8 cellular contexts compared by ENCODE assay signal in the genomic region with DNA sequence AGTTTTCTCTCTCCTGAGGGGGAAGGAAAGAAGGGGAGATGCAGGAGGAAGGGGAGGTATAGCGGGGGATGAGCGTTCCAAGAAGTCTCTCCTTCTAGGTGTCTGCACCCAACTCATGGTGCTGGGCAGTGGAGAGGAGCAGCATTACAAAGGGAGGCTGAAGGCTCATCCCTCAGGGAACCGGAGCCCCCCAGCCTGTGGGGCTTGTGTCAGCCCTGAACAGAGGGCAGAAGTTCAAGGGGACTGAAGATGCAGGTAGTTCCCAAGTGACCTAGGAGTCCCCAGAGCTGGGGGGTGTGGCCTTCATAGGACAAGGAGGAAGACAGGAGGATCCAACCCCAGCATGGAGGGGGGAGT. TPM values are rescaled to one million over a fixed set of nuclear protein-coding genes. Genes with fewer than 3 reads are reported as not detected.
DNase-seq lines count a peak whose midpoint lies in the region; ATAC-seq and TF ChIP-seq lines count a peak whose summit lies in the region.
"Had no signal": no experiment of that assay in that cellular context is flagged by ENCODE, and none has a peak within 500 bp of the region (broad histone marks: within the 10 kb centered on the region; RNA-seq: fewer than 3 reads in every experiment).

No MANE protein-coding gene starts in this region.

- no peaks in the 10 kb centered on the region for H3K9me3 Mint-ChIP-seq in CD14-positive monocyte
- H3K9me3 Mint-ChIP-seq in WTC11, result no peaks in the 10 kb centered on the region

- peaks cover 12 to 15% of the 10 kb centered on the region in 2 donors for H3K36me3 Mint-ChIP-seq in CD14-positive monocyte
- peaks cover 1% of the 10 kb centered on the region for H3K36me3 Mint-ChIP-seq in WTC11

- peaks cover 55% of the 10 kb centered on the region for H3K4me1 Mint-ChIP-seq in CD14-positive monocyte
- peaks cover 18% of the 10 kb centered on the region for H3K4me1 Mint-ChIP-seq in WTC11

- POLR2A ChIA-PET in WTC11 (lab: Charles Lee), result interaction anchor here (1.3 to 1.6 kb wide), 2 partner anchors 26 to 59 kb away, joined by 3 to 12 read pairs; partner anchors contain the start of genes CCDC85B and CFL1

- H3K4me1 ChIP-seq in muscle layer of colon (ENCODE audit: insufficient read depth, low read length), result peaks cover 48% of the 10 kb centered on the region

- no peak for DNase-seq in CD14-positive monocyte (ENCODE audit: low spot score)
- DNase-seq in WTC11 (ENCODE audit: low spot score), result no peak
- no peak for DNase-seq in A172 (ENCODE audit: low spot score)
- no peak for DNase-seq in stimulated activated CD4-positive, alpha-beta T cell treated with anti-CD3 and anti-CD28 coated beads, Interleukin-4, amount 100 ng/mL, for 1 hour
- DNase-seq: MV-4-11 had no signal

- peak overlapping the region; percentile 93 for H3K27ac ChIP-seq in muscle layer of colon (ENCODE audit: low read depth, low read length)

- ATAC-seq in WTC11, result no peak
- ATAC-seq in GM21737 (IDR thresholded peaks at IDR 0.05; ENCODE audit: unreplicated experiment), result no peak

- intact Hi-C loops in CD14-positive monocyte (cut with micrococcal nuclease), result no loop called here

- TF ChIP-seq CTCF in CD14-positive monocyte (IDR thresholded peaks at IDR 0.05), result no peak
- no peak for TF ChIP-seq CTCF in WTC11 (IDR thresholded peaks at IDR 0.05)

- H3K36me3 ChIP-seq in muscle layer of colon (ENCODE audit: insufficient read depth, low read length), result peaks cover 7% of the 10 kb centered on the region

- peak overlapping the region; percentile 37 to 51 for H3K4me3 Mint-ChIP-seq in CD14-positive monocyte
- peak overlapping the region; percentile 50 for H3K4me3 Mint-ChIP-seq in WTC11

- peaks cover 0 to 2% (median 0%) of the 10 kb centered on the region in 3 donors for H3K27me3 Mint-ChIP-seq in CD14-positive monocyte (ENCODE audit: low read depth in 3 of 3)
- peaks cover 3% of the 10 kb centered on the region; the same call in 1 of the 2 replicates for H3K27me3 Mint-ChIP-seq in WTC11 (ENCODE audit: low read depth)

- no peaks in the 10 kb centered on the region for H3K27me3 ChIP-seq in muscle layer of colon (ENCODE audit: control insufficient read depth in 1 of 2, insufficient read depth in 2 of 2, low read length in 2 of 2)
- H3K27me3 ChIP-seq: neutrophil had no signal

- no peak overlapping the region for H3K9ac ChIP-seq in muscle layer of colon (ENCODE audit: low read length)

- H3K27ac Mint-ChIP-seq in CD14-positive monocyte (peak overlapping the region in 4 of 7 donors; percentile 28 to 82 (median 40)), WTC11 (no peak overlapping the region)

- H3K4me3 ChIP-seq in muscle layer of colon (ENCODE audit: low read depth in 1 of 2, low read length in 2 of 2), result peak overlapping the region in 1 of 2 donors; percentile 89

- CTCF ChIA-PET in WTC11 (lab: Charles Lee), result interaction anchor here (2.3 kb wide), 1 partner anchor 27 kb away, joined by 23 read pairs; the partner anchor contains the start of genes CCDC85B and FIBP

- H3K9me3 ChIP-seq in muscle layer of colon (ENCODE audit: low read length), result no peaks in the 10 kb centered on the region
- H3K9me3 ChIP-seq: neutrophil had no signal

TF ChIP-seq in WTC11, 78 proteins besides CTCF, POLR2A, EP300 and RAD21 (continues in another document):
- TF ChIP-seq TCF7 (CRISPR knock-in tag; IDR thresholded peaks at IDR 0.05; ENCODE audit: low read depth) (no peak), MAX (CRISPR knock-in tag; IDR thresholded peaks at IDR 0.05) (no peak), SMAD4 (CRISPR knock-in tag; IDR thresholded peaks at IDR 0.05) (no peak), ZNF219 (CRISPR knock-in tag; IDR thresholded peaks at IDR 0.05; ENCODE audit: borderline replicate concordance) (no peak), RELA (CRISPR knock-in tag; IDR thresholded peaks at IDR 0.05; ENCODE audit: borderline replicate concordance) (no peak), ATF3 (CRISPR knock-in tag; conservative IDR thresholded peaks at IDR 0.05) (no peak), JUN (CRISPR knock-in tag; IDR thresholded peaks at IDR 0.05) (no peak), E2F4 (CRISPR knock-in tag; IDR thresholded peaks at IDR 0.05; ENCODE audit: borderline replicate concordance, low read depth) (no peak), IRF2 (CRISPR knock-in tag; IDR thresholded peaks at IDR 0.05; ENCODE audit: borderline replicate concordance, low read depth) (no peak), STAT6 (CRISPR knock-in tag; conservative IDR thresholded peaks at IDR 0.05; ENCODE audit: low read depth) (no peak), ZBTB21 (CRISPR knock-in tag; IDR thresholded peaks at IDR 0.05; ENCODE audit: borderline replicate concordance) (no peak)
- TF ChIP-seq, protein P1, sequence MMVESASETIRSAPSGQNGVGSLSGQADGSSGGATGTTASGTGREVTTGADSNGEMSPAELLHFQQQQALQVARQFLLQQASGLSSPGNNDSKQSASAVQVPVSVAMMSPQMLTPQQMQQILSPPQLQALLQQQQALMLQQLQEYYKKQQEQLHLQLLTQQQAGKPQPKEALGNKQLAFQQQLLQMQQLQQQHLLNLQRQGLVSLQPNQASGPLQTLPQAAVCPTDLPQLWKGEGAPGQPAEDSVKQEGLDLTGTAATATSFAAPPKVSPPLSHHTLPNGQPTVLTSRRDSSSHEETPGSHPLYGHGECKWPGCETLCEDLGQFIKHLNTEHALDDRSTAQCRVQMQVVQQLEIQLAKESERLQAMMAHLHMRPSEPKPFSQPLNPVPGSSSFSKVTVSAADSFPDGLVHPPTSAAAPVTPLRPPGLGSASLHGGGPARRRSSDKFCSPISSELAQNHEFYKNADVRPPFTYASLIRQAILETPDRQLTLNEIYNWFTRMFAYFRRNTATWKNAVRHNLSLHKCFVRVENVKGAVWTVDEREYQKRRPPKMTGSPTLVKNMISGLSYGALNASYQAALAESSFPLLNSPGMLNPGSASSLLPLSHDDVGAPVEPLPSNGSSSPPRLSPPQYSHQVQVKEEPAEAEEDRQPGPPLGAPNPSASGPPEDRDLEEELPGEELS (CRISPR knock-in tag; IDR thresholded peaks at IDR 0.05), result no peak
- TF ChIP-seq, protein P2, sequence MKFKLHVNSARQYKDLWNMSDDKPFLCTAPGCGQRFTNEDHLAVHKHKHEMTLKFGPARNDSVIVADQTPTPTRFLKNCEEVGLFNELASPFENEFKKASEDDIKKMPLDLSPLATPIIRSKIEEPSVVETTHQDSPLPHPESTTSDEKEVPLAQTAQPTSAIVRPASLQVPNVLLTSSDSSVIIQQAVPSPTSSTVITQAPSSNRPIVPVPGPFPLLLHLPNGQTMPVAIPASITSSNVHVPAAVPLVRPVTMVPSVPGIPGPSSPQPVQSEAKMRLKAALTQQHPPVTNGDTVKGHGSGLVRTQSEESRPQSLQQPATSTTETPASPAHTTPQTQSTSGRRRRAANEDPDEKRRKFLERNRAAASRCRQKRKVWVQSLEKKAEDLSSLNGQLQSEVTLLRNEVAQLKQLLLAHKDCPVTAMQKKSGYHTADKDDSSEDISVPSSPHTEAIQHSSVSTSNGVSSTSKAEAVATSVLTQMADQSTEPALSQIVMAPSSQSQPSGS (CRISPR knock-in tag; IDR thresholded peaks at IDR 0.05; ENCODE audit: borderline replicate concordance, low read depth), result no peak

RNA-seq across cellular contexts. Expression of gene C11orf68, which starts 1.8 kb away (rescaled TPM):
- 10 to 100 TPM; 22.8 to 31.5 TPM for polyA plus RNA-seq in CD14-positive monocyte
- total RNA-seq in WTC11 (2021), result 28.5 to 31.9 TPM (median 30.6 TPM) in 3 replicates
- 22.2 and 27.3 TPM in 2 replicates for total RNA-seq in A172 (2014; rRNA removed; shearing (Covaris generic))

RNA-seq across cellular contexts. Expression of gene DRAP1, which starts 2.2 kb away (rescaled TPM):
- 10 to 100 TPM; 68.3 to 72.1 TPM for polyA plus RNA-seq in CD14-positive monocyte
- 111 to 129 TPM (median 114 TPM) in 3 replicates for total RNA-seq in WTC11 (2021)
- total RNA-seq in A172 (2014; rRNA removed; shearing (Covaris generic)), result 259 and 262 TPM in 2 replicates

RNA-seq across cellular contexts. Expression of gene FOSL1, which starts 16.9 kb away (rescaled TPM):
- 1 to 10 TPM; 2.5 TPM for polyA plus RNA-seq in CD14-positive monocyte
- 16.3 to 20.5 TPM (median 17.1 TPM) in 3 replicates for total RNA-seq in WTC11 (2021)
- total RNA-seq in A172 (2014; rRNA removed; shearing (Covaris generic)), result 71.3 and 109 TPM in 2 replicates

RNA-seq across cellular contexts. Expression of gene CCDC85B, which starts 26.6 kb away (rescaled TPM):
- 10 to 100 TPM; 24.4 to 35.2 TPM for polyA plus RNA-seq in CD14-positive monocyte
- 52.7 to 55.3 TPM (median 53.0 TPM) in 3 replicates for total RNA-seq in WTC11 (2021)
- total RNA-seq in A172 (2014; rRNA removed; shearing (Covaris generic)), result 27.3 and 28.0 TPM in 2 replicates

RNA-seq across cellular contexts. Expression of gene TSGA10IP, which starts 28.2 kb away (rescaled TPM):
- under 1 TPM in 1 of 2 donors, not detected in 1; 0.67 TPM for polyA plus RNA-seq in CD14-positive monocyte
- 3.4 to 4.5 TPM (median 4.1 TPM) in 3 replicates for total RNA-seq in WTC11 (2021)
- total RNA-seq in A172 (2014; rRNA removed; shearing (Covaris generic)), result not detected in 2 replicates
